ENCODE assay signal across 1 cellular context in the genomic region with DNA sequence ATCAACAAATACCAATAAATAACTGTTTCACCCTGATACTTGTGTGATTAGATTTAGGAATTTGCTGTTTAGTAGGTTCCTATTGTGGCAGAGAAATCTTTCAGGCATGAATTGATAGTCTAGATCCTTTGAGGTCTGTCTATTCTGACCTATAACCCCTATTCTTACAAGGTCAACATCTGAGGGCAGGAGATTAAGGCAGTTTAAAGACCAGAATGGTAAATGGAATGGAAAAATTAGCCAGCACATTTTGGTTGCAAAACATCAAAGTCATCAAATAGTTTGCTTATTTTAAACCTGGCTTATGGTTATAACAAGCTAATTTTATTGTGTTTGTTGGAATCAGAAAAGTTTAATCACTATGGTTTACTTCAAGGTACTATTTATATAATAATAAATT.
A peak's percentile ranks its signal among the peaks of the same experiment; 100 is the strongest.
TF ChIP-seq lines count a peak whose summit lies in the region.

No MANE protein-coding gene starts in this region.

TF ChIP-seq in HepG2, 621 proteins besides CTCF, POLR2A, EP300 and RAD21 (continued from another document):
- TF ChIP-seq, protein P1, sequence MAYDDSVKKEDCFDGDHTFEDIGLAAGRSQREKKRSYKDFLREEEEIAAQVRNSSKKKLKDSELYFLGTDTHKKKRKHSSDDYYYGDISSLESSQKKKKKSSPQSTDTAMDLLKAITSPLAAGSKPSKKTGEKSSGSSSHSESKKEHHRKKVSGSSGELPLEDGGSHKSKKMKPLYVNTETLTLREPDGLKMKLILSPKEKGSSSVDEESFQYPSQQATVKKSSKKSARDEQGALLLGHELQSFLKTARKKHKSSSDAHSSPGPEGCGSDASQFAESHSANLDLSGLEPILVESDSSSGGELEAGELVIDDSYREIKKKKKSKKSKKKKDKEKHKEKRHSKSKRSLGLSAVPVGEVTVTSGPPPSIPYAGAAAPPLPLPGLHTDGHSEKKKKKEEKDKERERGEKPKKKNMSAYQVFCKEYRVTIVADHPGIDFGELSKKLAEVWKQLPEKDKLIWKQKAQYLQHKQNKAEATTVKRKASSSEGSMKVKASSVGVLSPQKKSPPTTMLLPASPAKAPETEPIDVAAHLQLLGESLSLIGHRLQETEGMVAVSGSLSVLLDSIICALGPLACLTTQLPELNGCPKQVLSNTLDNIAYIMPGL (CRISPR knock-in tag; IDR thresholded peaks at IDR 0.05; ENCODE audit: borderline replicate concordance in 1 of 2, low read depth in 1 of 2): no peak
- TF ChIP-seq CBX5 (CRISPR knock-in tag; IDR thresholded peaks at IDR 0.05; ENCODE audit: borderline replicate concordance): no peak
- no peak for TF ChIP-seq PAX8 (CRISPR knock-in tag; IDR thresholded peaks at IDR 0.05; ENCODE audit: borderline replicate concordance)
- TF ChIP-seq MED8 (CRISPR knock-in tag; IDR thresholded peaks at IDR 0.05; ENCODE audit: insufficient replicate concordance): no peak
- no peak for TF ChIP-seq SAP130 (CRISPR knock-in tag; IDR thresholded peaks at IDR 0.05; ENCODE audit: low read depth)
- TF ChIP-seq, protein P2, sequence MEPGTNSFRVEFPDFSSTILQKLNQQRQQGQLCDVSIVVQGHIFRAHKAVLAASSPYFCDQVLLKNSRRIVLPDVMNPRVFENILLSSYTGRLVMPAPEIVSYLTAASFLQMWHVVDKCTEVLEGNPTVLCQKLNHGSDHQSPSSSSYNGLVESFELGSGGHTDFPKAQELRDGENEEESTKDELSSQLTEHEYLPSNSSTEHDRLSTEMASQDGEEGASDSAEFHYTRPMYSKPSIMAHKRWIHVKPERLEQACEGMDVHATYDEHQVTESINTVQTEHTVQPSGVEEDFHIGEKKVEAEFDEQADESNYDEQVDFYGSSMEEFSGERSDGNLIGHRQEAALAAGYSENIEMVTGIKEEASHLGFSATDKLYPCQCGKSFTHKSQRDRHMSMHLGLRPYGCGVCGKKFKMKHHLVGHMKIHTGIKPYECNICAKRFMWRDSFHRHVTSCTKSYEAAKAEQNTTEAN (CRISPR knock-in tag; conservative IDR thresholded peaks at IDR 0.05): no peak
- TF ChIP-seq, protein P3, sequence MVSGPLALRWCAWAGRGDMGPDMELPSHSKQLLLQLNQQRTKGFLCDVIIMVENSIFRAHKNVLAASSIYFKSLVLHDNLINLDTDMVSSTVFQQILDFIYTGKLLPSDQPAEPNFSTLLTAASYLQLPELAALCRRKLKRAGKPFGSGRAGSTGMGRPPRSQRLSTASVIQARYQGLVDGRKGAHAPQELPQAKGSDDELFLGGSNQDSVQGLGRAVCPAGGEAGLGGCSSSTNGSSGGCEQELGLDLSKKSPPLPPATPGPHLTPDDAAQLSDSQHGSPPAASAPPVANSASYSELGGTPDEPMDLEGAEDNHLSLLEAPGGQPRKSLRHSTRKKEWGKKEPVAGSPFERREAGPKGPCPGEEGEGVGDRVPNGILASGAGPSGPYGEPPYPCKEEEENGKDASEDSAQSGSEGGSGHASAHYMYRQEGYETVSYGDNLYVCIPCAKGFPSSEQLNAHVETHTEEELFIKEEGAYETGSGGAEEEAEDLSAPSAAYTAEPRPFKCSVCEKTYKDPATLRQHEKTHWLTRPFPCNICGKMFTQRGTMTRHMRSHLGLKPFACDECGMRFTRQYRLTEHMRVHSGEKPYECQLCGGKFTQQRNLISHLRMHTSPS (CRISPR knock-in tag; IDR thresholded peaks at IDR 0.05; ENCODE audit: low read depth): no peak
- no peak for TF ChIP-seq EED (CRISPR knock-in tag; IDR thresholded peaks at IDR 0.05)
- TF ChIP-seq, protein P4, sequence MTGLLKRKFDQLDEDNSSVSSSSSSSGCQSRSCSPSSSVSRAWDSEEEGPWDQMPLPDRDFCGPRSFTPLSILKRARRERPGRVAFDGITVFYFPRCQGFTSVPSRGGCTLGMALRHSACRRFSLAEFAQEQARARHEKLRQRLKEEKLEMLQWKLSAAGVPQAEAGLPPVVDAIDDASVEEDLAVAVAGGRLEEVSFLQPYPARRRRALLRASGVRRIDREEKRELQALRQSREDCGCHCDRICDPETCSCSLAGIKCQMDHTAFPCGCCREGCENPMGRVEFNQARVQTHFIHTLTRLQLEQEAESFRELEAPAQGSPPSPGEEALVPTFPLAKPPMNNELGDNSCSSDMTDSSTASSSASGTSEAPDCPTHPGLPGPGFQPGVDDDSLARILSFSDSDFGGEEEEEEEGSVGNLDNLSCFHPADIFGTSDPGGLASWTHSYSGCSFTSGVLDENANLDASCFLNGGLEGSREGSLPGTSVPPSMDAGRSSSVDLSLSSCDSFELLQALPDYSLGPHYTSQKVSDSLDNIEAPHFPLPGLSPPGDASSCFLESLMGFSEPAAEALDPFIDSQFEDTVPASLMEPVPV (CRISPR knock-in tag; IDR thresholded peaks at IDR 0.05): no peak
- TF ChIP-seq MAZ (IDR thresholded peaks at IDR 0.05; ENCODE audit: borderline replicate concordance, low read depth, low read length): no peak
- TF ChIP-seq MAZ (CRISPR knock-in tag; IDR thresholded peaks at IDR 0.05; ENCODE audit: low read depth): no peak
- no peak for TF ChIP-seq KMT2A (CRISPR knock-in tag; IDR thresholded peaks at IDR 0.05)
- no peak for TF ChIP-seq POLR2AphosphoS5 (IDR thresholded peaks at IDR 0.05; ENCODE audit: low read depth, low read length)
- peak; percentile 69 to 85; a peak in 3 of 4 replicates for TF ChIP-seq NR2F1 (CRISPR knock-in tag; IDR thresholded peaks at IDR 0.05)
- TF ChIP-seq, protein P5, sequence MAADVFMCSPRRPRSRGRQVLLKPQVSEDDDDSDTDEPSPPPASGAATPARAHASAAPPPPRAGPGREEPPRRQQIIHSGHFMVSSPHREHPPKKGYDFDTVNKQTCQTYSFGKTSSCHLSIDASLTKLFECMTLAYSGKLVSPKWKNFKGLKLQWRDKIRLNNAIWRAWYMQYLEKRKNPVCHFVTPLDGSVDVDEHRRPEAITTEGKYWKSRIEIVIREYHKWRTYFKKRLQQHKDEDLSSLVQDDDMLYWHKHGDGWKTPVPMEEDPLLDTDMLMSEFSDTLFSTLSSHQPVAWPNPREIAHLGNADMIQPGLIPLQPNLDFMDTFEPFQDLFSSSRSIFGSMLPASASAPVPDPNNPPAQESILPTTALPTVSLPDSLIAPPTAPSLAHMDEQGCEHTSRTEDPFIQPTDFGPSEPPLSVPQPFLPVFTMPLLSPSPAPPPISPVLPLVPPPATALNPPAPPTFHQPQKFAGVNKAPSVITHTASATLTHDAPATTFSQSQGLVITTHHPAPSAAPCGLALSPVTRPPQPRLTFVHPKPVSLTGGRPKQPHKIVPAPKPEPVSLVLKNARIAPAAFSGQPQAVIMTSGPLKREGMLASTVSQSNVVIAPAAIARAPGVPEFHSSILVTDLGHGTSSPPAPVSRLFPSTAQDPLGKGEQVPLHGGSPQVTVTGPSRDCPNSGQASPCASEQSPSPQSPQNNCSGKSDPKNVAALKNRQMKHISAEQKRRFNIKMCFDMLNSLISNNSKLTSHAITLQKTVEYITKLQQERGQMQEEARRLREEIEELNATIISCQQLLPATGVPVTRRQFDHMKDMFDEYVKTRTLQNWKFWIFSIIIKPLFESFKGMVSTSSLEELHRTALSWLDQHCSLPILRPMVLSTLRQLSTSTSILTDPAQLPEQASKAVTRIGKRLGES (CRISPR knock-in tag; IDR thresholded peaks at IDR 0.05; ENCODE audit: borderline replicate concordance): no peak
- TF ChIP-seq GLI4 (CRISPR knock-in tag; IDR thresholded peaks at IDR 0.05; ENCODE audit: borderline replicate concordance): no peak
- TF ChIP-seq NR2F6 (IDR thresholded peaks at IDR 0.05): peak; percentile 95
- peak; percentile 92 for TF ChIP-seq NR2F6 (CRISPR knock-in tag; IDR thresholded peaks at IDR 0.05)
- no peak for TF ChIP-seq TAF1 (CRISPR knock-in tag; IDR thresholded peaks at IDR 0.05)
- no peak for TF ChIP-seq TMF1 (CRISPR knock-in tag; IDR thresholded peaks at IDR 0.05; ENCODE audit: low read depth)
- TF ChIP-seq, protein P6, sequence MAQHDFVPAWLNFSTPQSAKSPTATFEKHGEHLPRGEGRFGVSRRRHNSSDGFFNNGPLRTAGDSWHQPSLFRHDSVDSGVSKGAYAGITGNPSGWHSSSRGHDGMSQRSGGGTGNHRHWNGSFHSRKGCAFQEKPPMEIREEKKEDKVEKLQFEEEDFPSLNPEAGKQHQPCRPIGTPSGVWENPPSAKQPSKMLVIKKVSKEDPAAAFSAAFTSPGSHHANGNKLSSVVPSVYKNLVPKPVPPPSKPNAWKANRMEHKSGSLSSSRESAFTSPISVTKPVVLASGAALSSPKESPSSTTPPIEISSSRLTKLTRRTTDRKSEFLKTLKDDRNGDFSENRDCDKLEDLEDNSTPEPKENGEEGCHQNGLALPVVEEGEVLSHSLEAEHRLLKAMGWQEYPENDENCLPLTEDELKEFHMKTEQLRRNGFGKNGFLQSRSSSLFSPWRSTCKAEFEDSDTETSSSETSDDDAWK (CRISPR knock-in tag; IDR thresholded peaks at IDR 0.05): no peak
- TF ChIP-seq FOXA1 (IDR thresholded peaks at IDR 0.05): no peak
- TF ChIP-seq FOXA1 (CRISPR knock-in tag; IDR thresholded peaks at IDR 0.05): 0 out of 2 replicates have a peak, but pooled peaks have one; percentile 22
- no peak for TF ChIP-seq ZNF75D (CRISPR knock-in tag; IDR thresholded peaks at IDR 0.05; ENCODE audit: borderline replicate concordance)
- TF ChIP-seq ZNF431 (CRISPR knock-in tag; IDR thresholded peaks at IDR 0.05; ENCODE audit: borderline replicate concordance, low read depth): no peak
- TF ChIP-seq NR2C2 (CRISPR knock-in tag; IDR thresholded peaks at IDR 0.05; ENCODE audit: borderline replicate concordance): peak; percentile 67; the same call in 1 of the 2 replicates
- TF ChIP-seq, protein P7, sequence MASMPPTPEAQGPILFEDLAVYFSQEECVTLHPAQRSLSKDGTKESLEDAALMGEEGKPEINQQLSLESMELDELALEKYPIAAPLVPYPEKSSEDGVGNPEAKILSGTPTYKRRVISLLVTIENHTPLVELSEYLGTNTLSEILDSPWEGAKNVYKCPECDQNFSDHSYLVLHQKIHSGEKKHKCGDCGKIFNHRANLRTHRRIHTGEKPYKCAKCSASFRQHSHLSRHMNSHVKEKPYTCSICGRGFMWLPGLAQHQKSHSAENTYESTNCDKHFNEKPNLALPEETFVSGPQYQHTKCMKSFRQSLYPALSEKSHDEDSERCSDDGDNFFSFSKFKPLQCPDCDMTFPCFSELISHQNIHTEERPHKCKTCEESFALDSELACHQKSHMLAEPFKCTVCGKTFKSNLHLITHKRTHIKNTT (CRISPR knock-in tag; IDR thresholded peaks at IDR 0.05): no peak
- TF ChIP-seq ZNF337 (CRISPR knock-in tag; IDR thresholded peaks at IDR 0.05; ENCODE audit: borderline replicate concordance, low read depth): no peak
- TF ChIP-seq KDM1A (CRISPR knock-in tag; IDR thresholded peaks at IDR 0.05): no peak
- no peak for TF ChIP-seq SETDB1 (CRISPR knock-in tag; IDR thresholded peaks at IDR 0.05; ENCODE audit: borderline replicate concordance)
- TF ChIP-seq, protein P8, sequence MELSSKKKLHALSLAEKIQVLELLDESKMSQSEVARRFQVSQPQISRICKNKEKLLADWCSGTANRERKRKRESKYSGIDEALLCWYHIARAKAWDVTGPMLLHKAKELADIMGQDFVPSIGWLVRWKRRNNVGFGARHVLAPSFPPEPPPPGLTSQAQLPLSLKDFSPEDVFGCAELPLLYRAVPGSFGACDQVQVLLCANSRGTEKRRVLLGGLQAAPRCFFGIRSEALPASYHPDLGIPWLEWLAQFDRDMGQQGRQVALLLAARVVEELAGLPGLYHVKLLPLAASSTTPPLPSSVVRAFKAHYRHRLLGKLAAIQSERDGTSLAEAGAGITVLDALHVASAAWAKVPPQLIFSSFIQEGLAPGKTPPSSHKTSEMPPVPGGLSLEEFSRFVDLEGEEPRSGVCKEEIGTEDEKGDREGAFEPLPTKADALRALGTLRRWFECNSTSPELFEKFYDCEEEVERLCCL (CRISPR knock-in tag; IDR thresholded peaks at IDR 0.05; ENCODE audit: borderline replicate concordance): no peak
- no peak for TF ChIP-seq SALL1 (CRISPR knock-in tag; IDR thresholded peaks at IDR 0.05)
- TF ChIP-seq, protein P9, sequence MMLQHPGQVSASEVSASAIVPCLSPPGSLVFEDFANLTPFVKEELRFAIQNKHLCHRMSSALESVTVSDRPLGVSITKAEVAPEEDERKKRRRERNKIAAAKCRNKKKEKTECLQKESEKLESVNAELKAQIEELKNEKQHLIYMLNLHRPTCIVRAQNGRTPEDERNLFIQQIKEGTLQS (CRISPR knock-in tag; IDR thresholded peaks at IDR 0.05): no peak
- TF ChIP-seq, protein P10, sequence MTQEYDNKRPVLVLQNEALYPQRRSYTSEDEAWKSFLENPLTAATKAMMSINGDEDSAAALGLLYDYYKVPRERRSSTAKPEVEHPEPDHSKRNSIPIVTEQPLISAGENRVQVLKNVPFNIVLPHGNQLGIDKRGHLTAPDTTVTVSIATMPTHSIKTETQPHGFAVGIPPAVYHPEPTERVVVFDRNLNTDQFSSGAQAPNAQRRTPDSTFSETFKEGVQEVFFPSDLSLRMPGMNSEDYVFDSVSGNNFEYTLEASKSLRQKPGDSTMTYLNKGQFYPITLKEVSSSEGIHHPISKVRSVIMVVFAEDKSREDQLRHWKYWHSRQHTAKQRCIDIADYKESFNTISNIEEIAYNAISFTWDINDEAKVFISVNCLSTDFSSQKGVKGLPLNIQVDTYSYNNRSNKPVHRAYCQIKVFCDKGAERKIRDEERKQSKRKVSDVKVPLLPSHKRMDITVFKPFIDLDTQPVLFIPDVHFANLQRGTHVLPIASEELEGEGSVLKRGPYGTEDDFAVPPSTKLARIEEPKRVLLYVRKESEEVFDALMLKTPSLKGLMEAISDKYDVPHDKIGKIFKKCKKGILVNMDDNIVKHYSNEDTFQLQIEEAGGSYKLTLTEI (CRISPR knock-in tag; conservative IDR thresholded peaks at IDR 0.05): no peak
